Comparison of ENCODE assay signal across 18 cellular contexts in genomic region chr6:17653198-17653881, GRCh38. TPM values are rescaled to one million over a fixed set of nuclear protein-coding genes. Genes with fewer than 3 reads are reported as not detected.
A peak's percentile ranks its signal among the peaks of the same experiment; 100 is the strongest.
DNase-seq lines count a peak whose midpoint lies in the region; ATAC-seq and TF ChIP-seq lines count a peak whose summit lies in the region.
"Had no signal": no experiment of that assay in that cellular context is flagged by ENCODE, and none has a peak within 500 bp of the region (broad histone marks: within the 10 kb centered on the region; RNA-seq: fewer than 3 reads in every experiment).

No MANE protein-coding gene starts in this region.

- peak overlapping the region; percentile 32 to 73 (median 40) for H3K27ac Mint-ChIP-seq in CD4-positive, CD25-positive, alpha-beta regulatory T cell
- peak overlapping the region; percentile 12; the same call in 1 of the 2 replicates for H3K27ac Mint-ChIP-seq in GM23338
- peak overlapping the region; percentile 77 for H3K27ac Mint-ChIP-seq in activated T-helper 2 cell treated with anti-CD3 and anti-CD28 coated beads, Interferon-gamma antibody, Interleukin-2, Interleukin-4, amounts not matched to agents 10 μg/mL and 5 μg/mL and 100 μg/mL, durations not matched to agents 14 hours and 24 hours and 36 hours
- H3K27ac Mint-ChIP-seq: nephron; stimulated activated memory B cell treated with anti-CD40 and anti-IgM and Interleukin-4, amounts not matched to agents 10 μg/mL and 1 μg/mL and 100 μg/mL, for 72 hours had no signal

- no peaks in the 10 kb centered on the region for H3K9me3 ChIP-seq in CD4-positive, CD25-positive, alpha-beta regulatory T cell (ENCODE audit: control insufficient read depth in 2 of 2, low read length in 2 of 2)
- H3K9me3 ChIP-seq: MG63, thyroid gland had no signal

- no peak overlapping the region for H3K4me3 ChIP-seq in CD4-positive, CD25-positive, alpha-beta regulatory T cell (ENCODE audit: low read depth, low read length)
- no peak overlapping the region for H3K4me3 ChIP-seq in GM23338
- H3K4me3 ChIP-seq in coronary artery = no peak overlapping the region
- H3K4me3 ChIP-seq: MG63, thyroid gland had no signal

- H3K36me3 Mint-ChIP-seq in CD4-positive, CD25-positive, alpha-beta regulatory T cell = peaks cover 49% of the 10 kb centered on the region
- peaks cover 66% of the 10 kb centered on the region for H3K36me3 Mint-ChIP-seq in GM23338 (ENCODE audit: low read depth)
- peaks cover 78% of the 10 kb centered on the region for H3K36me3 Mint-ChIP-seq in activated T-helper 2 cell treated with anti-CD3 and anti-CD28 coated beads, Interferon-gamma antibody, Interleukin-2, Interleukin-4, amounts not matched to agents 10 μg/mL and 5 μg/mL and 100 μg/mL, durations not matched to agents 14 hours and 24 hours and 36 hours (ENCODE audit: low read depth)

- H3K27ac ChIP-seq in CD4-positive, CD25-positive, alpha-beta regulatory T cell (ENCODE audit: insufficient read depth, low read length, poor library complexity, severe bottlenecking) = no peak overlapping the region
- H3K27ac ChIP-seq in GM23338 (ENCODE audit: low read depth) = no peak overlapping the region
- H3K27ac ChIP-seq in foreskin keratinocyte = no peak overlapping the region
- no peak overlapping the region for H3K27ac ChIP-seq in coronary artery
- H3K27ac ChIP-seq: thyroid gland had no signal

- H3K27me3 ChIP-seq in CD4-positive, CD25-positive, alpha-beta regulatory T cell (ENCODE audit: control insufficient read depth, insufficient read depth, low read length) = no peaks in the 10 kb centered on the region
- H3K27me3 ChIP-seq in GM23338 (ENCODE audit: insufficient read depth) = no peaks in the 10 kb centered on the region
- no peaks in the 10 kb centered on the region for H3K27me3 ChIP-seq in foreskin keratinocyte
- H3K27me3 ChIP-seq: MG63, thyroid gland had no signal

- H3K79me2 ChIP-seq in GM23338 (replicated peaks; ENCODE audit: insufficient read depth) = peaks cover 56% of the 10 kb centered on the region

- H3K4me2 ChIP-seq in GM23338 = no peak overlapping the region

- peak in 1 of 2 donors; percentile 34 for ATAC-seq in CD4-positive, CD25-positive, alpha-beta regulatory T cell (ENCODE audit: low read depth in 2 of 2)
- ATAC-seq in GM23338 (no peak), foreskin keratinocyte (peak; percentile 61), GM18498 (IDR thresholded peaks at IDR 0.05; ENCODE audit: unreplicated experiment) (no peak), GM18511 (IDR thresholded peaks at IDR 0.05; ENCODE audit: unreplicated experiment) (no peak)
- ATAC-seq: Right ventricle myocardium inferior; stimulated activated memory B cell treated with anti-CD40 and anti-IgM and Interleukin-4, amounts not matched to agents 10 μg/mL and 1 μg/mL and 100 μg/mL, for 72 hours had no signal

- H3K9me2 ChIP-seq in GM23338 (ENCODE audit: insufficient read depth) = no peaks in the 10 kb centered on the region

- H3K36me3 ChIP-seq in CD4-positive, CD25-positive, alpha-beta regulatory T cell (ENCODE audit: control insufficient read depth, insufficient read depth, low read length) = peaks cover 63% of the 10 kb centered on the region
- H3K36me3 ChIP-seq in GM23338 (ENCODE audit: insufficient read depth) = peaks cover 34% of the 10 kb centered on the region

- no peaks in the 10 kb centered on the region for H3K27me3 Mint-ChIP-seq in CD4-positive, CD25-positive, alpha-beta regulatory T cell
- peaks cover 2% of the 10 kb centered on the region for H3K27me3 Mint-ChIP-seq in GM23338 (ENCODE audit: insufficient read depth, low read depth, poor library complexity)
- H3K27me3 Mint-ChIP-seq in activated T-helper 2 cell treated with anti-CD3 and anti-CD28 coated beads, Interferon-gamma antibody, Interleukin-2, Interleukin-4, amounts not matched to agents 10 μg/mL and 5 μg/mL and 100 μg/mL, durations not matched to agents 14 hours and 24 hours and 36 hours (ENCODE audit: low read depth) = no peaks in the 10 kb centered on the region
- H3K27me3 Mint-ChIP-seq: CD4-positive, alpha-beta memory T cell; stimulated activated memory B cell treated with anti-CD40 and anti-IgM and Interleukin-4, amounts not matched to agents 10 μg/mL and 1 μg/mL and 100 μg/mL, for 72 hours had no signal

- H4K20me1 ChIP-seq in GM23338 (replicated peaks; ENCODE audit: insufficient read depth) = peaks cover 15% of the 10 kb centered on the region; the same call in 1 of the 2 replicates

- no peaks in the 10 kb centered on the region for H3K9me3 Mint-ChIP-seq in CD4-positive, CD25-positive, alpha-beta regulatory T cell
- no peaks in the 10 kb centered on the region for H3K9me3 Mint-ChIP-seq in GM23338
- no peaks in the 10 kb centered on the region for H3K9me3 Mint-ChIP-seq in activated T-helper 2 cell treated with anti-CD3 and anti-CD28 coated beads, Interferon-gamma antibody, Interleukin-2, Interleukin-4, amounts not matched to agents 10 μg/mL and 5 μg/mL and 100 μg/mL, durations not matched to agents 14 hours and 24 hours and 36 hours
- H3K9me3 Mint-ChIP-seq: CD4-positive, alpha-beta memory T cell; nephron; stimulated activated memory B cell treated with anti-CD40 and anti-IgM and Interleukin-4, amounts not matched to agents 10 μg/mL and 1 μg/mL and 100 μg/mL, for 72 hours had no signal

- H3F3A ChIP-seq in GM23338 (replicated peaks; ENCODE audit: low read depth) = no peaks in the 10 kb centered on the region; the same call in 1 of the 2 replicates

- intact Hi-C loops in activated T-helper 2 cell treated with anti-CD3 and anti-CD28 coated beads, Interferon-gamma antibody, Interleukin-2, Interleukin-4, amounts not matched to agents 10 μg/mL and 5 μg/mL and 100 μg/mL, durations not matched to agents 14 hours and 24 hours and 36 hours (cut with micrococcal nuclease) = loop anchor here (1.0 kb wide), 1 partner anchor 53 kb away; the partner anchor contains the start of gene NUP153

- H2AFZ ChIP-seq in GM23338 = no peak overlapping the region

- no peak for DNase-seq in CD4-positive, CD25-positive, alpha-beta regulatory T cell
- no peak for DNase-seq in GM23338 (ENCODE audit: low spot score)
- DNase-seq in activated T-helper 2 cell treated with anti-CD3 and anti-CD28 coated beads, Interferon-gamma antibody, Interleukin-2, Interleukin-4, amounts not matched to agents 10 μg/mL and 5 μg/mL and 100 μg/mL, durations not matched to agents 14 hours and 24 hours and 36 hours (ENCODE audit: low spot score) = no peak
- peak in 1 of 2 donors; percentile 15 for DNase-seq in foreskin keratinocyte
- DNase-seq in coronary artery (ENCODE audit: low spot score) = no peak
- DNase-seq: activated gamma-delta T cell; CD4-positive, alpha-beta memory T cell; glutamatergic neuron; kidney; MG63; NCI-H2029 treated with DMSO at 0.1 percent for 48 hours; NCI-H82; thyroid gland had no signal

- TF ChIP-seq CTCF in GM23338 (conservative IDR thresholded peaks at IDR 0.05; ENCODE audit: low read depth in 2 of 2) (no peak), foreskin keratinocyte (conservative IDR thresholded peaks at IDR 0.05) (no peak), coronary artery (IDR thresholded peaks at IDR 0.05) (no peak)

- H3K4me1 ChIP-seq in CD4-positive, CD25-positive, alpha-beta regulatory T cell (ENCODE audit: control insufficient read depth, insufficient read depth, low read length, poor library complexity, severe bottlenecking) = no peaks in the 10 kb centered on the region
- H3K4me1 ChIP-seq in GM23338 (ENCODE audit: insufficient read depth) = no peaks in the 10 kb centered on the region
- H3K4me1 ChIP-seq in foreskin keratinocyte = peaks cover 21% of the 10 kb centered on the region

- peaks cover 10 to 49% (median 27%) of the 10 kb centered on the region in 4 donors for H3K4me1 Mint-ChIP-seq in CD4-positive, CD25-positive, alpha-beta regulatory T cell
- H3K4me1 Mint-ChIP-seq in GM23338 = no peaks in the 10 kb centered on the region
- peaks cover 30% of the 10 kb centered on the region for H3K4me1 Mint-ChIP-seq in activated T-helper 2 cell treated with anti-CD3 and anti-CD28 coated beads, Interferon-gamma antibody, Interleukin-2, Interleukin-4, amounts not matched to agents 10 μg/mL and 5 μg/mL and 100 μg/mL, durations not matched to agents 14 hours and 24 hours and 36 hours (ENCODE audit: low read depth)

- no peak overlapping the region for H3K4me3 Mint-ChIP-seq in CD4-positive, CD25-positive, alpha-beta regulatory T cell
- no peak overlapping the region for H3K4me3 Mint-ChIP-seq in GM23338
- no peak overlapping the region for H3K4me3 Mint-ChIP-seq in activated T-helper 2 cell treated with anti-CD3 and anti-CD28 coated beads, Interferon-gamma antibody, Interleukin-2, Interleukin-4, amounts not matched to agents 10 μg/mL and 5 μg/mL and 100 μg/mL, durations not matched to agents 14 hours and 24 hours and 36 hours (ENCODE audit: low read depth)
- H3K4me3 Mint-ChIP-seq: CD4-positive, alpha-beta memory T cell; nephron; stimulated activated memory B cell treated with anti-CD40 and anti-IgM and Interleukin-4, amounts not matched to agents 10 μg/mL and 1 μg/mL and 100 μg/mL, for 72 hours had no signal

TF ChIP-seq in GM23338, 12 proteins besides CTCF, POLR2A, EP300 and RAD21 (continues in another document):
- no peak for TF ChIP-seq CREB1 (CRISPR knock-in tag; IDR thresholded peaks at IDR 0.05; ENCODE audit: low read depth)
- no peak for TF ChIP-seq ZNF114 (CRISPR knock-in tag; IDR thresholded peaks at IDR 0.05)
- TF ChIP-seq EZH2 (IDR thresholded peaks at IDR 0.05; ENCODE audit: low read depth, unreplicated experiment) = no peak
- TF ChIP-seq EZH2phosphoT487 (IDR thresholded peaks at IDR 0.05; ENCODE audit: unreplicated experiment) = no peak

RNA-seq across cellular contexts. Expression of gene FAM8A1, which starts 53.2 kb away (rescaled TPM):
- 17.0 TPM for total RNA-seq in CD4-positive, CD25-positive, alpha-beta regulatory T cell
- polyA plus RNA-seq in CD4-positive, CD25-positive, alpha-beta regulatory T cell = 1 to 10 TPM; 3.0 to 5.6 (median 3.8) TPM
- 12.1 and 15.6 TPM in 2 replicates for total RNA-seq in GM23338 (2014; rRNA removed; shearing (Covaris generic))
- polyA plus RNA-seq in GM23338 (2016; fragmentation: Nextera tagmentation; extraction: Ambion mirVana) (3.7 and 4.0 TPM in 2 replicates), foreskin keratinocyte (3.1 and 3.5 TPM in 2 replicates)
- 4.8 and 4.9 TPM in 2 replicates for total RNA-seq in activated T-helper 2 cell treated with anti-CD3 and anti-CD28 coated beads, Interferon-gamma antibody, Interleukin-2, Interleukin-4, amounts not matched to agents 10 μg/mL and 5 μg/mL and 100 μg/mL, durations not matched to agents 14 hours and 24 hours and 36 hours
- total RNA-seq in foreskin keratinocyte = 7.9 and 8.7 TPM in 2 replicates

RNA-seq across cellular contexts. Expression of gene NUP153, which starts 53.4 kb away (rescaled TPM):
- total RNA-seq in CD4-positive, CD25-positive, alpha-beta regulatory T cell = 64.5 TPM
- polyA plus RNA-seq in CD4-positive, CD25-positive, alpha-beta regulatory T cell = 1 to 10 TPM; 4.2 to 4.9 (median 4.4) TPM
- total RNA-seq in GM23338 (2014; rRNA removed; shearing (Covaris generic)) = 88.4 and 89.6 TPM in 2 replicates
- polyA plus RNA-seq in GM23338 (2016; fragmentation: Nextera tagmentation; extraction: Ambion mirVana) = 22.0 and 23.8 TPM in 2 replicates
- total RNA-seq in activated T-helper 2 cell treated with anti-CD3 and anti-CD28 coated beads, Interferon-gamma antibody, Interleukin-2, Interleukin-4, amounts not matched to agents 10 μg/mL and 5 μg/mL and 100 μg/mL, durations not matched to agents 14 hours and 24 hours and 36 hours = 90.2 and 93.5 TPM in 2 replicates
- 48.5 and 56.8 TPM in 2 replicates for total RNA-seq in foreskin keratinocyte
- polyA plus RNA-seq in foreskin keratinocyte = 8.8 and 11.8 TPM in 2 replicates

Comparison
In these comparisons a context has a peak if more than half of its experiments do, and no peak if none do; other contexts are left out.
1. H3K27ac Mint-ChIP-seq: peak in every context shown above with its lines; median percentile 77 in activated T-helper 2 cell treated with anti-CD3 and anti-CD28 coated beads, Interferon-gamma antibody, Interleukin-2, Interleukin-4, amounts not matched to agents 10 μg/mL and 5 μg/mL and 100 μg/mL, durations not matched to agents 14 hours and 24 hours and 36 hours; 40 in CD4-positive, CD25-positive, alpha-beta regulatory T cell; 12 in GM23338.